In the genomic region with DNA sequence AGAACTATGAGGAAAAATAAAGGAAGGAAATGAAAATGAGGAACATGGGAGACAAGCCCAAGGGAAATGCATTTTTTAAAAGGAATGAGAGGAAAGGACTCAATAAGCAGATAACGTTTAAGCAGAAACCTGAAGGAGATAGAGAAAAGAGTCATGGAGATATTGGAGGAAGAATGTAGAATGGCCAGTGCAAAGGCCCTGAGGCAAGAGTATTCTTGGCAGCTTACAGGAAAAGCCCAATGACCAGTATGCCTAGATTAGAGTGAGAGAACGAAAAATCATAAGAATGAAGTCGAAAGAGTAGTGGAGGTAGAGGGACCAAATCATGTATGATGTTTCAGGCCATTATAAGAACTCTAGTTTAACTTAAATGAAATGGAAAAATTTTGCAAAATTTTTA, we compare ENCODE assay signal across 27 cellular contexts.
"Had no signal": no experiment of that assay in that cellular context is flagged by ENCODE, and none has a peak within 500 bp of the region (broad histone marks: within the 10 kb centered on the region; RNA-seq: fewer than 3 reads in every experiment).

No MANE protein-coding gene starts in this region.

- H3K4me3 ChIP-seq: neural progenitor cell, ovary, psoas muscle, right lobe of liver, sigmoid colon, skin epidermis, suprapubic skin, testis, tibial artery, transverse colon, upper lobe of left lung, vagina had no signal

- H3K9ac ChIP-seq: neural progenitor cell, parathyroid adenoma had no signal

- H3K36me3 ChIP-seq: neural progenitor cell, ovary, right lobe of liver, sigmoid colon, suprapubic skin, tibial artery, transverse colon, upper lobe of left lung, vagina had no signal

- H3K9me3 ChIP-seq: ovary, right lobe of liver, testis, tibial artery, vagina had no signal

- H3K4me1 ChIP-seq: parathyroid adenoma, psoas muscle, right lobe of liver, sigmoid colon, suprapubic skin, testis, tibial artery, transverse colon, upper lobe of left lung, vagina had no signal

- H3K27ac ChIP-seq: neural progenitor cell, ovary, parathyroid adenoma, psoas muscle, right lobe of liver, sigmoid colon, skin epidermis, suprapubic skin, testis, tibial artery, transverse colon, upper lobe of left lung, vagina had no signal

- ATAC-seq: naive thymus-derived CD4-positive, alpha-beta T cell; natural killer cell; psoas muscle; right cardiac atrium; right lobe of liver; stimulated activated effector memory CD8-positive, alpha-beta T cell treated with anti-CD3 and anti-CD28 coated beads, Interleukin-12 subunit alpha, Interleukin-12 subunit beta, amount 100 ng/mL, for 72 hours; stimulated activated naive CD8-positive, alpha-beta T cell treated with anti-CD3 and anti-CD28 coated beads, Interleukin-15, amount 100 ng/mL, for 72 hours; stimulated activated naive CD8-positive, alpha-beta T cell treated with anti-CD3 and anti-CD28 coated beads, Interleukin-15, Interleukin-2, amounts not matched to agents 100 U/mL and 50 U/mL, for 24 hours had no signal

- H2AFZ ChIP-seq: neural progenitor cell, parathyroid adenoma had no signal

- H3K4me2 ChIP-seq: neural progenitor cell had no signal

- H3K27me3 ChIP-seq: neural progenitor cell, ovary, right lobe of liver, sigmoid colon, suprapubic skin, testis, tibial artery, transverse colon, upper lobe of left lung, vagina had no signal

- DNase-seq: naive thymus-derived CD4-positive, alpha-beta T cell; natural killer cell; occipital lobe; ovary; posterior cingulate gyrus; psoas muscle; right cardiac atrium; right lobe of liver; sigmoid colon; stimulated activated CD4-positive, alpha-beta T cell treated with anti-CD3 and anti-CD28 coated beads, Interleukin-15, amount 100 ng/mL, for 24 hours; stimulated activated CD4-positive, alpha-beta T cell treated with anti-CD3 and anti-CD28 coated beads, Interleukin-2, amount 100 ng/mL, for 24 hours; stimulated activated CD4-positive, alpha-beta T cell treated with anti-CD3 and anti-CD28 coated beads, Interleukin-2, amount 100 ng/mL, for 48 hours; stimulated activated CD4-positive, alpha-beta T cell treated with anti-CD3 and anti-CD28 coated beads, Interleukin-4, amount 100 ng/mL, for 24 hours; stimulated activated naive CD4-positive, alpha-beta T cell; stimulated activated naive CD8-positive, alpha-beta T cell treated with anti-CD3 and anti-CD28 coated beads, Interleukin-15, amount 100 ng/mL, for 72 hours; stimulated activated naive CD8-positive, alpha-beta T cell treated with anti-CD3 and anti-CD28 coated beads, Interleukin-15, Interleukin-2, amounts not matched to agents 100 U/mL and 50 U/mL, for 24 hours; substantia nigra; testis; tibial artery; transverse colon; upper lobe of left lung had no signal

- H3K79me2 ChIP-seq: parathyroid adenoma had no signal
